8 cellular contexts compared by ENCODE assay signal in genomic region chr10:102421645-102422585, GRCh38. TPM values are rescaled to one million over a fixed set of nuclear protein-coding genes. Genes with fewer than 3 reads are reported as not detected.
DNase-seq lines count a peak whose midpoint lies in the region; TF ChIP-seq lines count a peak whose summit lies in the region.

No MANE protein-coding gene starts in this region.

- no peak overlapping the region for H2BK120ac ChIP-seq in H9 (ENCODE audit: low read depth, low read length, poor library complexity, severe bottlenecking)

- H3K79me1 ChIP-seq in H9 (ENCODE audit: insufficient read depth, low read depth, low read length, poor library complexity, severe bottlenecking), result no peaks in the 10 kb centered on the region

- POLR2A ChIA-PET in CD4-positive, alpha-beta memory T cell (lab: Charles Lee; ENCODE audit: partially characterized antibody), result interaction anchor here (1.0 to 8.2 kb wide), 17 partner anchors 11 to 270 kb away, joined by 3 to 198 read pairs (median 16); partner anchors contain the start of genes ACTR1A, C10orf95, CUEDC2 and GBF1

- no peak overlapping the region for H2BK15ac ChIP-seq in H9 (ENCODE audit: low read depth, low read length)

- no CpG with 5 or more reads among the region's 69 CpGs for WGBS in H9 (ENCODE audit: extremely low coverage, insufficient read length, low lambda C conversion rate)

- H3K9me3 Mint-ChIP-seq in CD4-positive, alpha-beta memory T cell, result peaks cover 0 to 5% (median 0%) of the 10 kb centered on the region in 8 donors
- H3K9me3 Mint-ChIP-seq in H9, result no peaks in the 10 kb centered on the region; a peak in 1 of 5 replicates

- H3K18ac ChIP-seq in H9 (ENCODE audit: insufficient read length, low read depth, low read length), result peak overlapping the region; percentile 27

- no peak overlapping the region for H3K56ac ChIP-seq in H9 (ENCODE audit: insufficient read length, low read depth, low read length)

- H3K4me3 ChIP-seq in CD4-positive, alpha-beta memory T cell (ENCODE audit: low read length in 2 of 2), result peak overlapping the region; percentile 61 to 90
- H3K4me3 ChIP-seq in Peyer's patch (peak overlapping the region; percentile 75 to 99 (median 90)), muscle layer of colon (ENCODE audit: low read depth in 1 of 2, low read length in 2 of 2) (peak overlapping the region; percentile 59 to 86)
- peak overlapping the region; percentile 88 for H3K4me3 ChIP-seq in effector memory CD4-positive, alpha-beta T cell (ENCODE audit: insufficient read depth, low read depth, low read length, poor library complexity, severe bottlenecking)

- H3K23ac ChIP-seq in H9 (ENCODE audit: insufficient read length, low read depth, low read length), result no peak overlapping the region

- H3K9me3 ChIP-seq in CD4-positive, alpha-beta memory T cell (ENCODE audit: control insufficient read depth in 1 of 2, low read length in 2 of 2), result no peaks in the 10 kb centered on the region
- no peaks in the 10 kb centered on the region for H3K9me3 ChIP-seq in H9 (ENCODE audit: control insufficient read depth, low read depth, low read length)
- H3K9me3 ChIP-seq in Peyer's patch, result no peaks in the 10 kb centered on the region
- H3K9me3 ChIP-seq in effector memory CD4-positive, alpha-beta T cell (ENCODE audit: control insufficient read depth, low read length), result no peaks in the 10 kb centered on the region
- H3K9me3 ChIP-seq in muscle layer of colon (ENCODE audit: low read length), result no peaks in the 10 kb centered on the region

- H3T11ph ChIP-seq in H9 (ENCODE audit: low read length), result no peak overlapping the region

- H3K4me3 Mint-ChIP-seq in CD4-positive, alpha-beta memory T cell, result peak overlapping the region; percentile 90 to 99 (median 96)
- H3K4me3 Mint-ChIP-seq in H9, result peak overlapping the region; percentile 92 to 97

- H3K27ac ChIP-seq in CD4-positive, alpha-beta memory T cell (ENCODE audit: low read depth, low read length), result peak overlapping the region; percentile 64
- H3K27ac ChIP-seq in H9 (ENCODE audit: insufficient read length, low read depth, low read length) (no peak overlapping the region), Peyer's patch (peak overlapping the region; percentile 85 to 96 (median 93)), muscle layer of colon (ENCODE audit: low read depth, low read length) (peak overlapping the region; percentile 88)
- H3K27ac ChIP-seq in effector memory CD4-positive, alpha-beta T cell (ENCODE audit: insufficient read depth, low read length, poor library complexity, severe bottlenecking), result peak overlapping the region; percentile 72

- H2BK20ac ChIP-seq in H9 (ENCODE audit: low read depth, low read length, poor library complexity, severe bottlenecking), result no peak overlapping the region

- H3K27me3 Mint-ChIP-seq in CD4-positive, alpha-beta memory T cell, result peaks cover 7 to 14% of the 10 kb centered on the region in 2 donors
- peaks cover 22% of the 10 kb centered on the region for H3K27me3 Mint-ChIP-seq in H9 (ENCODE audit: low read depth)

- CTCF ChIA-PET in CD4-positive, alpha-beta memory T cell (lab: Charles Lee; ENCODE audit: partially characterized antibody), result interaction anchor here (0.9 to 5.6 kb wide), 18 partner anchors 8 to 253 kb away, joined by 3 to 42 read pairs (median 6); partner anchors contain the start of genes ACTR1A, C10orf95 and CUEDC2

- H3K14ac ChIP-seq in H9 (ENCODE audit: insufficient read depth, low read length), result no peak overlapping the region

- TF ChIP-seq POLR2A in Peyer's patch (IDR thresholded peaks at IDR 0.05), result peak in 1 of 2 donors; percentile 6

- TF ChIP-seq CTCF in H9 (conservative IDR thresholded peaks at IDR 0.05) (no peak), Peyer's patch (IDR thresholded peaks at IDR 0.05) (no peak)

- peak overlapping the region; percentile 92 to 98 (median 96) for H3K27ac Mint-ChIP-seq in CD4-positive, alpha-beta memory T cell
- peak overlapping the region in 2 of 3 experiments; percentile 68 to 70; a peak in 2 of 7 replicates for H3K27ac Mint-ChIP-seq in H9

- peaks cover 10% of the 10 kb centered on the region for H3K36me3 ChIP-seq in CD4-positive, alpha-beta memory T cell (ENCODE audit: insufficient read depth, low read length)
- H3K36me3 ChIP-seq in Peyer's patch, result peaks cover 0 to 21% (median 0%) of the 10 kb centered on the region in 3 donors
- peaks cover 5% of the 10 kb centered on the region for H3K36me3 ChIP-seq in effector memory CD4-positive, alpha-beta T cell (ENCODE audit: control insufficient read depth, insufficient read depth, low read length)
- H3K36me3 ChIP-seq in muscle layer of colon (ENCODE audit: insufficient read depth, low read length), result peaks cover 20% of the 10 kb centered on the region

- H4K5ac ChIP-seq in H9 (ENCODE audit: insufficient read length, low read depth, low read length), result no peak overlapping the region

- H3K27me3 ChIP-seq in CD4-positive, alpha-beta memory T cell (ENCODE audit: insufficient read depth, low read length), result peaks cover 6% of the 10 kb centered on the region
- no peaks in the 10 kb centered on the region for H3K27me3 ChIP-seq in H9 (ENCODE audit: insufficient read depth, low read length)
- H3K27me3 ChIP-seq in Peyer's patch, result peaks cover 0 to 4% of the 10 kb centered on the region in 2 donors
- H3K27me3 ChIP-seq in effector memory CD4-positive, alpha-beta T cell (replicated peaks; ENCODE audit: control insufficient read depth, insufficient read depth, low read length, poor library complexity, severe bottlenecking), result peaks cover 8% of the 10 kb centered on the region
- peaks cover 7 to 13% of the 10 kb centered on the region in 2 donors for H3K27me3 ChIP-seq in muscle layer of colon (ENCODE audit: control insufficient read depth in 1 of 2, insufficient read depth in 2 of 2, low read length in 2 of 2)

- H4K91ac ChIP-seq in H9 (ENCODE audit: insufficient read length, low read depth, low read length), result no peak overlapping the region

- H2BK5ac ChIP-seq in H9 (ENCODE audit: insufficient read length, low read length), result no peak overlapping the region

- no peaks in the 10 kb centered on the region for H3K79me2 ChIP-seq in H9 (ENCODE audit: insufficient read depth, low read length)

- H4K8ac ChIP-seq in H9 (replicated peaks; ENCODE audit: insufficient read length, low read depth, low read length), result no peak overlapping the region

- intact Hi-C loops in CD4-positive, alpha-beta memory T cell (cut with micrococcal nuclease), result loop anchor here (1.0 kb wide), 6 partner anchors 10 to 57 kb away; partner anchors contain the start of gene CUEDC2

- peaks cover 37% of the 10 kb centered on the region for H3K4me1 ChIP-seq in CD4-positive, alpha-beta memory T cell (ENCODE audit: insufficient read depth, low read length)
- H3K4me1 ChIP-seq in H9 (ENCODE audit: insufficient read depth, low read length) (peaks cover 2% of the 10 kb centered on the region; the same call in 1 of the 2 replicates), Peyer's patch (peaks cover 0 to 41% (median 26%) of the 10 kb centered on the region in 4 donors), muscle layer of colon (ENCODE audit: insufficient read depth, low read length) (peaks cover 30% of the 10 kb centered on the region)
- peaks cover 37% of the 10 kb centered on the region for H3K4me1 ChIP-seq in effector memory CD4-positive, alpha-beta T cell (ENCODE audit: control insufficient read depth, insufficient read depth, low read length, poor library complexity, severe bottlenecking)

- peaks cover 35% of the 10 kb centered on the region for H3K23me2 ChIP-seq in H9 (ENCODE audit: insufficient read length, low read depth, low read length, poor library complexity, severe bottlenecking)

- H3K4me1 Mint-ChIP-seq in CD4-positive, alpha-beta memory T cell, result peaks cover 19 to 54% (median 34%) of the 10 kb centered on the region in 4 donors
- H3K4me1 Mint-ChIP-seq in H9, result peaks cover 16 to 24% of the 10 kb centered on the region in 2 experiments

- H3K9ac ChIP-seq in H9 (ENCODE audit: extremely low read depth, insufficient read length, low read length) (peak overlapping the region; percentile 40), muscle layer of colon (ENCODE audit: low read length) (peak overlapping the region; percentile 81)

- H2AK5ac ChIP-seq in H9 (ENCODE audit: insufficient read length, low read length), result no peak overlapping the region

- no peaks in the 10 kb centered on the region for H4K20me1 ChIP-seq in H9 (ENCODE audit: control insufficient read depth, insufficient read depth, insufficient read length)

- no peak overlapping the region for H3K4ac ChIP-seq in H9 (ENCODE audit: low read depth, low read length)

- no peak overlapping the region for H2AFZ ChIP-seq in H9 (ENCODE audit: low read length)

- H3K4me2 ChIP-seq in H9 (ENCODE audit: insufficient read depth, insufficient read length, low read length), result peak overlapping the region; percentile 74

- peak in 2 of 5 donors; percentile 32 to 41 for DNase-seq in CD4-positive, alpha-beta memory T cell
- DNase-seq in H9, result peak; percentile 72
- DNase-seq in Peyer's patch, result peak; percentile 34 to 77 (median 73)
- DNase-seq in effector memory CD4-positive, alpha-beta T cell, result no peak
- DNase-seq in NCI-H1694 treated with DMSO at 0.1 percent for 48 hours (lab: John Stamatoyannopoulos, UW), result no peak
- no peak for DNase-seq in NCI-H1092 (lab: John Stamatoyannopoulos, UW)
- DNase-seq in activated CD4-positive, alpha-beta T cell treated with anti-CD3 and anti-CD28 coated beads for 4 hours, result no peak

- H2BK12ac ChIP-seq in H9 (ENCODE audit: insufficient read length, low read depth, low read length), result no peak overlapping the region

- peaks cover 0 to 12% of the 10 kb centered on the region in 2 donors for H3K36me3 Mint-ChIP-seq in CD4-positive, alpha-beta memory T cell
- H3K36me3 Mint-ChIP-seq in H9 (ENCODE audit: insufficient read depth in 1 of 3, low read depth in 3 of 3), result peaks cover 6 to 17% (median 16%) of the 10 kb centered on the region in 3 experiments; a peak in 5 of 7 replicates

RNA-seq across cellular contexts. Expression of gene FBXL15, which starts 1.3 kb away (rescaled TPM):
- 10 to 100 TPM; 21.1 to 24.1 TPM for total RNA-seq in CD4-positive, alpha-beta memory T cell
- 10 to 100 TPM; 27.5 to 44.5 TPM for polyA plus RNA-seq in CD4-positive, alpha-beta memory T cell
- total RNA-seq in H9 (2021) (8.4 and 9.1 TPM in 2 replicates), Peyer's patch (10 to 100 TPM; 36.9 to 57.8 (median 44.8) TPM)

RNA-seq across cellular contexts. Expression of gene PSD, which starts 3.3 kb away (rescaled TPM):
- 1 to 10 TPM; 4.9 to 5.4 TPM for total RNA-seq in CD4-positive, alpha-beta memory T cell
- polyA plus RNA-seq in CD4-positive, alpha-beta memory T cell, result 1 to 10 TPM; 2.1 to 2.7 TPM
- total RNA-seq in H9 (2021), result 3.4 and 3.6 TPM in 2 replicates
- total RNA-seq in Peyer's patch, result 10 to 100 TPM in 1 of 4 donors, 1 to 10 TPM in 2, not detected in 1; 1.6 to 14.3 (median 6.3) TPM

RNA-seq across cellular contexts. Expression of gene CUEDC2, which starts 10.5 kb away (rescaled TPM):
- 10 to 100 TPM; 27.2 to 30.8 TPM for total RNA-seq in CD4-positive, alpha-beta memory T cell
- polyA plus RNA-seq in CD4-positive, alpha-beta memory T cell, result 10 to 100 TPM; 52.0 to 57.5 TPM
- total RNA-seq in H9 (2021) (41.2 and 43.0 TPM in 2 replicates), Peyer's patch (10 to 100 TPM in 3 of 4 donors, 1 to 10 TPM in 1; 8.9 to 56.9 (median 29.3) TPM)

RNA-seq across cellular contexts. Expression of gene NFKB2, which starts 26.4 kb away (rescaled TPM):
- 100 to 1,000 TPM; 146 to 147 TPM for total RNA-seq in CD4-positive, alpha-beta memory T cell
- polyA plus RNA-seq in CD4-positive, alpha-beta memory T cell, result 10 to 100 TPM in 1 of 2 donors, 1 to 10 TPM in 1; 6.6 to 25.2 TPM
- 21.0 and 23.7 TPM in 2 replicates for total RNA-seq in H9 (2021)
- total RNA-seq in Peyer's patch, result 10 to 100 TPM in 3 of 4 donors, 1 to 10 TPM in 1; 6.5 to 22.9 (median 19.2) TPM

RNA-seq across cellular contexts. Expression of gene C10orf95, which starts 29.4 kb away (rescaled TPM):
- 1 to 10 TPM in 1 of 2 experiments, under 1 TPM in 1; 0.89 to 1.6 TPM for total RNA-seq in CD4-positive, alpha-beta memory T cell
- under 1 TPM; 0.41 to 0.42 TPM for polyA plus RNA-seq in CD4-positive, alpha-beta memory T cell
- total RNA-seq in H9 (2021), result not detected in 2 replicates
- total RNA-seq in Peyer's patch, result 1 to 10 TPM in 1 of 4 donors, under 1 TPM in 1, not detected in 2; 0.85 to 2.8 TPM

Comparison
In these comparisons a context has a peak if more than half of its experiments do, and no peak if none do; other contexts are left out.
1. DNase-seq: peak in H9 (single experiment) and Peyer's patch (3 of 3); none in effector memory CD4-positive, alpha-beta T cell (0 of 3), NCI-H1694 treated with DMSO at 0.1 percent for 48 hours (single experiment), NCI-H1092 (single experiment) and activated CD4-positive, alpha-beta T cell treated with anti-CD3 and anti-CD28 coated beads for 4 hours (0 of 2).
2. Peak in every context shown above with its lines, with median percentiles within 50 percentile points of each other: H3K4me3 ChIP-seq.